In the genomic region with DNA sequence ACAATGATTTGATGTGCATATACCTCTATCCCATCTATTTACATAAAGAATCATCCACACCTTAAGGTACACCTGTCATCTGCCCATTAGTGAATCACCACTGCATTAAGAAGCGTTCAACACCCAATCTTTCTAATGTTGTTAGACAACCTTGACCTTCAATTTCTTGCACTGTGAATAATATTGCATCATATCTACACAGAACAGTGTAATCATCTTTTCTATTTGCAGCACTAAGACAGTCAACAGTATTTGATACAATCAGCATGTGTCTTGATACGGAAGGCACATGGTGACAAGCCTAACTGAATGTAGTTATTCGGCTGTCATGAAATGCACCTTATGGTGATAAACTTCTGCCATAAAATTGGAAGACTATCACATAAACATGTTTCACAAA, we compare ENCODE assay signal across 2 cellular contexts.
TF ChIP-seq lines count a peak whose summit lies in the region.

No MANE protein-coding gene starts in this region.

TF ChIP-seq in HEK293, 187 proteins besides CTCF, POLR2A, EP300 and RAD21 (continued from another document):
- TF ChIP-seq, protein P1, sequence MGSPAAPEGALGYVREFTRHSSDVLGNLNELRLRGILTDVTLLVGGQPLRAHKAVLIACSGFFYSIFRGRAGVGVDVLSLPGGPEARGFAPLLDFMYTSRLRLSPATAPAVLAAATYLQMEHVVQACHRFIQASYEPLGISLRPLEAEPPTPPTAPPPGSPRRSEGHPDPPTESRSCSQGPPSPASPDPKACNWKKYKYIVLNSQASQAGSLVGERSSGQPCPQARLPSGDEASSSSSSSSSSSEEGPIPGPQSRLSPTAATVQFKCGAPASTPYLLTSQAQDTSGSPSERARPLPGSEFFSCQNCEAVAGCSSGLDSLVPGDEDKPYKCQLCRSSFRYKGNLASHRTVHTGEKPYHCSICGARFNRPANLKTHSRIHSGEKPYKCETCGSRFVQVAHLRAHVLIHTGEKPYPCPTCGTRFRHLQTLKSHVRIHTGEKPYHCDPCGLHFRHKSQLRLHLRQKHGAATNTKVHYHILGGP (tag by site-specific recombination; IDR thresholded peaks at IDR 0.05): 0 out of 2 replicates have a peak, but pooled peaks have one; percentile 22
- TF ChIP-seq TSHZ1 (tag by site-specific recombination; IDR thresholded peaks at IDR 0.05; ENCODE audit: borderline replicate concordance) (no peak), ZBTB17 (tag by site-specific recombination; IDR thresholded peaks at IDR 0.05) (no peak), ZBTB20 (tag by site-specific recombination; IDR thresholded peaks at IDR 0.05) (peak; percentile 26; the same call in 1 of the 2 replicates)

TF ChIP-seq in K562, 482 proteins besides CTCF, POLR2A, EP300 and RAD21 (continued from another document):
- TF ChIP-seq, protein P2, sequence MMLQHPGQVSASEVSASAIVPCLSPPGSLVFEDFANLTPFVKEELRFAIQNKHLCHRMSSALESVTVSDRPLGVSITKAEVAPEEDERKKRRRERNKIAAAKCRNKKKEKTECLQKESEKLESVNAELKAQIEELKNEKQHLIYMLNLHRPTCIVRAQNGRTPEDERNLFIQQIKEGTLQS (IDR thresholded peaks at IDR 0.05): peak; percentile 58; the same call in 1 of the 2 replicates
- TF ChIP-seq, protein P2 (CRISPR knock-in tag; conservative IDR thresholded peaks at IDR 0.05): no peak
- TF ChIP-seq, protein P3, sequence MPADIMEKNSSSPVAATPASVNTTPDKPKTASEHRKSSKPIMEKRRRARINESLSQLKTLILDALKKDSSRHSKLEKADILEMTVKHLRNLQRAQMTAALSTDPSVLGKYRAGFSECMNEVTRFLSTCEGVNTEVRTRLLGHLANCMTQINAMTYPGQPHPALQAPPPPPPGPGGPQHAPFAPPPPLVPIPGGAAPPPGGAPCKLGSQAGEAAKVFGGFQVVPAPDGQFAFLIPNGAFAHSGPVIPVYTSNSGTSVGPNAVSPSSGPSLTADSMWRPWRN (IDR thresholded peaks at IDR 0.05; ENCODE audit: low read depth): no peak
- TF ChIP-seq CEBPG (CRISPR knock-in tag; IDR thresholded peaks at IDR 0.05) (no peak), CEBPG (tag; conservative IDR thresholded peaks at IDR 0.05 in 1 of 2, IDR thresholded peaks at IDR 0.05 in 1 of 2) (peak; percentile 73 to 86), E4F1 (CRISPR knock-in tag; IDR thresholded peaks at IDR 0.05; ENCODE audit: borderline replicate concordance) (no peak), CEBPB (tag; IDR thresholded peaks at IDR 0.05) (peak; percentile 77), EWSR1 (IDR thresholded peaks at IDR 0.05; ENCODE audit: borderline replicate concordance, low read depth, partially characterized antibody) (no peak)
- TF ChIP-seq, protein P4, sequence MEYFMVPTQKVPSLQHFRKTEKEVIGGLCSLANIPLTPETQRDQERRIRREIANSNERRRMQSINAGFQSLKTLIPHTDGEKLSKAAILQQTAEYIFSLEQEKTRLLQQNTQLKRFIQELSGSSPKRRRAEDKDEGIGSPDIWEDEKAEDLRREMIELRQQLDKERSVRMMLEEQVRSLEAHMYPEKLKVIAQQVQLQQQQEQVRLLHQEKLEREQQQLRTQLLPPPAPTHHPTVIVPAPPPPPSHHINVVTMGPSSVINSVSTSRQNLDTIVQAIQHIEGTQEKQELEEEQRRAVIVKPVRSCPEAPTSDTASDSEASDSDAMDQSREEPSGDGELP (CRISPR knock-in tag; IDR thresholded peaks at IDR 0.05; ENCODE audit: borderline replicate concordance): no peak
